Comparison of ENCODE assay signal across 8 cellular contexts in the genomic region with DNA sequence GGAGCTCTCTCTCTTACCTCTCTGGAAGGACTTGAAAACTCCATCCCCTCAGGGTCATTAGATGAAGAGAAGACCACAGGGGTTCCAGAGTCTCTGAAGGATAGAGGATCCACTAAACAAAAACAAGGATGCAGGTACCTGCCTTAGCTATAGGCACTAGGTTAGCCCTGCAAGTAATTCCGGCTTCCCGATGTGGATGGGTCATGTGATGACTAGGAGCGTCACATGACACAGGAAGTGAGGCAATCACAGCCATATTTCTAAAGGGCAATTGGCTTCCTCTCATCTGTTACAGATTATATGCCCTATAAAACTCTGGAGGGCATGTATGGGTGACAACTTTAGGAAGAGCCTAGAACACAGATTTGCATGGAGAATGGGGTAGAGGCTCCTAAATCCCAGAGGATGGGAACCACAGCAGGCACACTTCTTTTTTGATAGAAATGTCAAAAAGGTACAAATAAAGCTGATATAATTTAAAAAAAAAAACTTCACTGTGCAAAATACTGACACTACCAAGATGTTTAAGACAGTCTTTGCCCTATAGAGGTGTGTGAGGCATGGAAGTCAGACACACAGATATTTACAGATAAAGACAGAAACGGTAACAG. TPM values are rescaled to one million over a fixed set of nuclear protein-coding genes. Genes with fewer than 3 reads are reported as not detected.
DNase-seq lines count a peak whose midpoint lies in the region; ATAC-seq and TF ChIP-seq lines count a peak whose summit lies in the region.

No MANE protein-coding gene starts in this region.

- no peaks in the 10 kb centered on the region for H3K9me2 ChIP-seq in PC-3 (replicated peaks; ENCODE audit: low read length)

- peak overlapping the region; percentile 47 for H3K4me3 ChIP-seq in PC-3 (ENCODE audit: low read length)
- peak overlapping the region; percentile 20 to 63 (median 36) for H3K4me3 ChIP-seq in esophagus squamous epithelium
- peak overlapping the region in 1 of 2 donors; percentile 41 for H3K4me3 ChIP-seq in muscle layer of colon (ENCODE audit: low read depth in 1 of 2, low read length in 2 of 2)

- H3K27me3 Mint-ChIP-seq in activated T-cell treated with anti-CD3 and anti-CD28 coated beads, Interleukin-2, amount 50 U/mL, for 4 hours (ENCODE audit: low read depth) = peaks cover 2% of the 10 kb centered on the region

- H3K9me3 Mint-ChIP-seq in activated T-cell treated with anti-CD3 and anti-CD28 coated beads, Interleukin-2, amount 50 U/mL, for 4 hours = no peaks in the 10 kb centered on the region

- ATAC-seq in PC-3 = peak; percentile 26
- ATAC-seq in activated T-cell treated with anti-CD3 and anti-CD28 coated beads, Interleukin-2, amount 50 U/mL, for 4 hours = peak; percentile 27 to 34
- ATAC-seq in HG03565 (IDR thresholded peaks at IDR 0.05; ENCODE audit: unreplicated experiment) = no peak

- no peak for TF ChIP-seq POLR2A in esophagus squamous epithelium (IDR thresholded peaks at IDR 0.05)

- no peaks in the 10 kb centered on the region for H4K20me1 ChIP-seq in PC-3 (ENCODE audit: low read length)

- intact Hi-C loops in PC-3 (cut with micrococcal nuclease) (loop anchor here (5.0 kb wide), 1 partner anchor 34 kb away; a partner anchor contains a TSS), esophagus squamous epithelium (cut with DNase I) (loop anchor here (5.0 kb wide), 1 partner anchor 34 kb away; a partner anchor contains a TSS)

- no peaks in the 10 kb centered on the region for H3K27me3 ChIP-seq in PC-3 (ENCODE audit: low read length)
- no peaks in the 10 kb centered on the region for H3K27me3 ChIP-seq in esophagus squamous epithelium
- H3K27me3 ChIP-seq in muscle layer of colon (ENCODE audit: control insufficient read depth in 1 of 2, insufficient read depth in 2 of 2, low read length in 2 of 2) = no peaks in the 10 kb centered on the region

- no peak overlapping the region for H3K9ac ChIP-seq in PC-3 (ENCODE audit: low read length)
- H3K9ac ChIP-seq in muscle layer of colon (ENCODE audit: low read length) = no peak overlapping the region

- H3K79me2 ChIP-seq in PC-3 (ENCODE audit: low read length) = peaks cover 11% of the 10 kb centered on the region

- H3K36me3 ChIP-seq in KOPT-K1 (ENCODE audit: insufficient read depth, low read length) (peaks cover 28% of the 10 kb centered on the region; the same call in 1 of the 2 replicates), PC-3 (ENCODE audit: low read depth, low read length) (peaks cover 5% of the 10 kb centered on the region; the same call in 1 of the 2 replicates), esophagus squamous epithelium (peaks cover 4 to 32% (median 13%) of the 10 kb centered on the region in 3 donors), muscle layer of colon (ENCODE audit: insufficient read depth, low read length) (peaks cover 15% of the 10 kb centered on the region)

- peak overlapping the region; percentile 40 for H2AFZ ChIP-seq in PC-3 (ENCODE audit: low read length)

- POLR2A ChIA-PET in PC-3 (lab: Charles Lee; ENCODE audit: unreplicated experiment) = interaction anchor here (0.6 to 0.7 kb wide), 2 partner anchors 41 to 818 kb away, joined by 3 to 4 read pairs; no protein-coding TSS in a partner anchor

- no peaks in the 10 kb centered on the region for H3F3A ChIP-seq in PC-3 (ENCODE audit: low read length, unreplicated experiment)

- H3K36me3 Mint-ChIP-seq in activated T-cell treated with anti-CD3 and anti-CD28 coated beads, Interleukin-2, amount 50 U/mL, for 4 hours (ENCODE audit: insufficient read depth) = peaks cover 3% of the 10 kb centered on the region

- H3K4me1 ChIP-seq in PC-3 (ENCODE audit: insufficient read depth, low read length) (peaks cover 32% of the 10 kb centered on the region), esophagus squamous epithelium (peaks cover 2 to 73% (median 34%) of the 10 kb centered on the region in 3 donors), muscle layer of colon (ENCODE audit: insufficient read depth, low read length) (peaks cover 36% of the 10 kb centered on the region)

- H3K27ac ChIP-seq in KOPT-K1 (ENCODE audit: low read depth, low read length, poor library complexity, severe bottlenecking) = peak overlapping the region; percentile 34
- no peak overlapping the region for H3K27ac ChIP-seq in PC-3 (ENCODE audit: low read length)
- peak overlapping the region; percentile 37 to 70 (median 44) for H3K27ac ChIP-seq in esophagus squamous epithelium
- peak overlapping the region; percentile 1 for H3K27ac ChIP-seq in muscle layer of colon (ENCODE audit: low read depth, low read length)
- H3K27ac ChIP-seq in substantia nigra (ENCODE audit: low read depth, low read length, poor library complexity, severe bottlenecking) = peak overlapping the region; percentile 36

- WGBS in esophagus squamous epithelium, 2 donors = 17 to 20% methylated on average over 3 to 4 of the region's 4 CpGs

- TF ChIP-seq CTCF in PC-3 (conservative IDR thresholded peaks at IDR 0.05; ENCODE audit: low read depth, low read length) (no peak), esophagus squamous epithelium (IDR thresholded peaks at IDR 0.05) (peak in 1 of 6 experiments; percentile 19)

- CTCF ChIA-PET in PC-3 (lab: Charles Lee) = interaction anchor here (0.9 kb wide), 1 partner anchor 10 kb away, joined by 3 read pairs; no protein-coding TSS in a partner anchor

- peak overlapping the region; percentile 71 for H3K4me2 ChIP-seq in PC-3 (ENCODE audit: low read length)

- no peaks in the 10 kb centered on the region for H3K9me3 ChIP-seq in KOPT-K1 (ENCODE audit: insufficient read depth, low read length, poor library complexity, severe bottlenecking)
- H3K9me3 ChIP-seq in PC-3 (ENCODE audit: low read length) = no peaks in the 10 kb centered on the region
- no peaks in the 10 kb centered on the region for H3K9me3 ChIP-seq in esophagus squamous epithelium
- H3K9me3 ChIP-seq in muscle layer of colon (ENCODE audit: low read length) = no peaks in the 10 kb centered on the region

- DNase-seq in DMS79 treated with DMSO at 0.1 percent for 48 hours (lab: John Stamatoyannopoulos, UW) (peak; percentile 72), PC-3 (peak; percentile 89), esophagus squamous epithelium (lab: John Stamatoyannopoulos, UW) (no peak), substantia nigra (lab: John Stamatoyannopoulos, UW) (peak in 47 of 49 donors; percentile 8 to 87 (median 64))
- peak; percentile 49 for DNase-seq in activated T-cell treated with anti-CD3 and anti-CD28 coated beads, Interleukin-2, amount 50 U/mL, for 4 hours

- BruUV-seq in PC-3 (replicated peaks; lab: Mats Ljungman, UMichigan) = no TSS peak

- H3K4me1 Mint-ChIP-seq in activated T-cell treated with anti-CD3 and anti-CD28 coated beads, Interleukin-2, amount 50 U/mL, for 4 hours (ENCODE audit: low read depth) = peaks cover 47% of the 10 kb centered on the region

- peak overlapping the region; percentile 83 for H3K4me3 Mint-ChIP-seq in activated T-cell treated with anti-CD3 and anti-CD28 coated beads, Interleukin-2, amount 50 U/mL, for 4 hours

RNA-seq across cellular contexts. Expression of a gene that starts 14.1 kb away (rescaled TPM):
- total RNA-seq in PC-3 (2014; rRNA removed) (30.9 and 54.7 TPM in 2 replicates), esophagus squamous epithelium (10 to 100 TPM; 10.5 to 27.9 (median 16.1) TPM)
- 10 to 100 TPM; 31.7 to 41.3 (median 39.8) TPM for total RNA-seq in activated T-cell treated with anti-CD3 and anti-CD28 coated beads, Interleukin-2, amount 50 U/mL, for 4 hours

RNA-seq across cellular contexts. Expression of a gene that starts 21.0 kb away (rescaled TPM):
- total RNA-seq in PC-3 (2014; rRNA removed) (218 and 219 TPM in 2 replicates), esophagus squamous epithelium (10 to 100 TPM; 56.8 to 72.2 (median 60.1) TPM)
- total RNA-seq in activated T-cell treated with anti-CD3 and anti-CD28 coated beads, Interleukin-2, amount 50 U/mL, for 4 hours = 100 to 1,000 TPM; 193 to 214 (median 208) TPM

RNA-seq across cellular contexts. Expression of a gene that starts 32.1 kb away (rescaled TPM):
- 44.5 and 49.9 TPM in 2 replicates for total RNA-seq in PC-3 (2014; rRNA removed)
- total RNA-seq in activated T-cell treated with anti-CD3 and anti-CD28 coated beads, Interleukin-2, amount 50 U/mL, for 4 hours = 10 to 100 TPM; 64.2 to 68.4 (median 66.3) TPM
- total RNA-seq in esophagus squamous epithelium = 10 to 100 TPM; 21.9 to 35.1 (median 25.6) TPM

RNA-seq across cellular contexts. Expression of a gene that starts 32.7 kb away (rescaled TPM):
- total RNA-seq in PC-3 (2014; rRNA removed) (141 and 152 TPM in 2 replicates), esophagus squamous epithelium (10 to 100 TPM; 34.0 to 59.1 (median 42.9) TPM)
- total RNA-seq in activated T-cell treated with anti-CD3 and anti-CD28 coated beads, Interleukin-2, amount 50 U/mL, for 4 hours = 10 to 100 TPM; 77.4 to 88.6 (median 77.7) TPM

RNA-seq across cellular contexts. Expression of a gene that starts 33.5 kb away (rescaled TPM):
- total RNA-seq in PC-3 (2014; rRNA removed) (12.0 and 13.0 TPM in 2 replicates), esophagus squamous epithelium (10 to 100 TPM in 3 of 4 donors, 1 to 10 TPM in 1; 8.7 to 18.5 (median 11.1) TPM)
- 1 to 10 TPM; 3.0 to 4.1 (median 3.7) TPM for total RNA-seq in activated T-cell treated with anti-CD3 and anti-CD28 coated beads, Interleukin-2, amount 50 U/mL, for 4 hours
